ENCODE assay signal across 21 cellular contexts in the genomic region with DNA sequence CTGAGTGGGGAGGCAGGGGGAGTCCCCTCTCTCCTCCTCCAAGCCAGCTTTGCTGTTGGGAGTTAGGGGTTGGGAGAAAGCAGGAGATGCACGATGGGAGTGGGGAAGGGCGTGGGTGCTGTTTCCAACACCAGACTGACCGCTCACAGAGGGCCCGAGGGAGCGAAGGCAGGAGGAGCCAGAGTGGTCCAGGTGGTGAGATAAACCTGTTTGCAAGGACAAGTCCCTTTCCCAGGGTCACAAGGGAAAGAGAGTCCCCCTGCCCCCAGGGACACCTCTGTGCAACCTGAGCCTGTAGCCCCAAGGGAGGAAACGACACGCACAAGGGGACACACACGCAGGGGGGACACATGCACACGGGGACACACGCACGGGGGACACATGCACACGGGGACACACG. TPM values are rescaled to one million over a fixed set of nuclear protein-coding genes. Genes with fewer than 3 reads are reported as not detected.
DNase-seq lines count a peak whose midpoint lies in the region; ATAC-seq, FAIRE-seq and TF ChIP-seq lines count a peak whose summit lies in the region.
"Had no signal": no experiment of that assay in that cellular context is flagged by ENCODE, and none has a peak within 500 bp of the region (broad histone marks: within the 10 kb centered on the region; RNA-seq: fewer than 3 reads in every experiment).

No MANE protein-coding gene starts in this region.

- TF ChIP-seq CTCF in right atrium auricular region (IDR thresholded peaks at IDR 0.05): no peak
- no peak for TF ChIP-seq CTCF in kidney (IDR thresholded peaks at IDR 0.05; ENCODE audit: borderline replicate concordance, extremely low read depth, insufficient read depth)
- no peak for TF ChIP-seq CTCF in osteoblast (IDR thresholded peaks at IDR 0.05; ENCODE audit: extremely low read depth, low read depth, low read length)

- DNase-seq in left ventricle myocardium superior (peak; percentile 11), right atrium auricular region (ENCODE audit: low spot score) (no peak), kidney (peak; percentile 18), osteoblast (ENCODE audit: insufficient read length, low spot score, missing footprints) (peak; percentile 27), RCC 7860 (ENCODE audit: low spot score) (no peak), NOMO-1 (lab: John Stamatoyannopoulos, UW; ENCODE audit: unreplicated experiment in 2 of 2) (no peak)
- DNase-seq: BE2C; CD8-positive, alpha-beta T cell; COR-L47; DMS153; DMS79 treated with DMSO at 0.1 percent for 48 hours; EL; H9; IMR-90 had no signal

- no peaks in the 10 kb centered on the region for H3K79me2 ChIP-seq in osteoblast (ENCODE audit: insufficient read depth, low read length)

- H2AFZ ChIP-seq in osteoblast (ENCODE audit: low read length): no peak overlapping the region
- H2AFZ ChIP-seq: GM23338 had no signal

- H3K27ac ChIP-seq in right atrium auricular region (no peak overlapping the region), kidney (ENCODE audit: low read depth in 2 of 2, low read length in 2 of 2) (no peak overlapping the region), osteoblast (ENCODE audit: low read depth, low read length) (no peak overlapping the region)
- H3K27ac ChIP-seq: A549 had no signal

- H3K27me3 ChIP-seq in right atrium auricular region (no peaks in the 10 kb centered on the region), osteoblast (ENCODE audit: insufficient read depth, low read length) (peaks cover 7% of the 10 kb centered on the region)
- H3K27me3 ChIP-seq: BE2C had no signal

- no peak overlapping the region for H3K4me2 ChIP-seq in osteoblast (ENCODE audit: insufficient read depth, low read length)
- H3K4me2 ChIP-seq: A549, GM23338 had no signal

- H3K36me3 ChIP-seq in right atrium auricular region (no peaks in the 10 kb centered on the region), kidney (ENCODE audit: control insufficient read depth in 1 of 2, insufficient read depth in 2 of 2, low read length in 2 of 2) (no peaks in the 10 kb centered on the region), osteoblast (ENCODE audit: insufficient read depth, low read length) (no peaks in the 10 kb centered on the region)
- H3K36me3 ChIP-seq: BE2C had no signal

- no peaks in the 10 kb centered on the region for H3K9me3 ChIP-seq in right atrium auricular region
- no peaks in the 10 kb centered on the region for H3K9me3 ChIP-seq in kidney (ENCODE audit: control insufficient read depth in 1 of 2, low read length in 2 of 2)
- H3K9me3 ChIP-seq in osteoblast (ENCODE audit: low read depth, low read length): no peaks in the 10 kb centered on the region
- H3K9me3 ChIP-seq: A549, BE2C had no signal

- peaks cover 0 to 18% of the 10 kb centered on the region in 2 donors for H3K4me1 ChIP-seq in right atrium auricular region
- no peaks in the 10 kb centered on the region for H3K4me1 ChIP-seq in kidney (ENCODE audit: control insufficient read depth in 1 of 2, insufficient read depth in 1 of 2, low read depth in 1 of 2, low read length in 2 of 2)
- no peaks in the 10 kb centered on the region for H3K4me1 ChIP-seq in osteoblast (ENCODE audit: insufficient read depth, low read length)
- H3K4me1 ChIP-seq: A549 had no signal

- H4K20me1 ChIP-seq in osteoblast (ENCODE audit: insufficient read depth, low read length): no peaks in the 10 kb centered on the region

- ATAC-seq in left ventricle myocardium superior (no peak), HG03139 (IDR thresholded peaks at IDR 0.05; ENCODE audit: unreplicated experiment) (no peak)
- ATAC-seq: CD8-positive, alpha-beta T cell; GM23338 had no signal

- FAIRE-seq in kidney (lab: Jason Lieb, UNC) (no peak), RCC 7860 (lab: Jason Lieb, UNC) (no peak)
- FAIRE-seq: A549, D721Med, G401.6, GM12891 had no signal

- H3K4me3 ChIP-seq in right atrium auricular region: no peak overlapping the region
- H3K4me3 ChIP-seq in kidney (ENCODE audit: low read length in 2 of 2): no peak overlapping the region
- H3K4me3 ChIP-seq in osteoblast (ENCODE audit: insufficient read depth, low read length): no peak overlapping the region
- H3K4me3 ChIP-seq: A549, GM23338 had no signal

- intact Hi-C loops in left ventricle myocardium superior (cut with micrococcal nuclease): no loop called here
- intact Hi-C loops in kidney (cut with DNase I): no loop called here

- H3K9ac ChIP-seq in kidney (ENCODE audit: low read length in 2 of 2): no peak overlapping the region

RNA-seq across cellular contexts. Expression of gene WNT11, which starts 42.2 kb away (rescaled TPM):
- total RNA-seq in left ventricle myocardium superior (15.2 TPM), right atrium auricular region (1 to 10 TPM; 1.6 to 6.8 TPM), kidney (2.2 TPM), osteoblast (under 0.01 and 0.36 TPM in 2 replicates)
- polyA plus RNA-seq in kidney (ENCODE audit: insufficient read depth, low read depth, low replicate concordance): 0.80 TPM
- total RNA-seq: H9, IMR-90 had no signal
- polyA plus RNA-seq: AG04450 had no signal

Comparison
In these comparisons a context has a peak if more than half of its experiments do, and no peak if none do; other contexts are left out.
1. DNase-seq: peak in left ventricle myocardium superior (single experiment), kidney (single experiment) and osteoblast (single experiment); none in right atrium auricular region (single experiment), RCC 7860 (single experiment) and NOMO-1 (0 of 2).